ENCODE assay signal across 8 cellular contexts in genomic region chr19:55113570-55114039, GRCh38. TPM values are rescaled to one million over a fixed set of nuclear protein-coding genes. Genes with fewer than 3 reads are reported as not detected.
A peak's percentile ranks its signal among the peaks of the same experiment; 100 is the strongest.
DNase-seq lines count a peak whose midpoint lies in the region; ATAC-seq, FAIRE-seq and TF ChIP-seq lines count a peak whose summit lies in the region.

No MANE protein-coding gene starts in this region.

- no peaks in the 10 kb centered on the region for H3K27me3 Mint-ChIP-seq in progenitor cell of endocrine pancreas

- no peak overlapping the region for H3K27ac Mint-ChIP-seq in progenitor cell of endocrine pancreas

- H4K8ac ChIP-seq in neuronal stem cell (ENCODE audit: low read depth, low read length): no peak overlapping the region

- peak in 10 of 14 donors; percentile 1 to 56 (median 21) for DNase-seq in C1 segment of cervical spinal cord (lab: John Stamatoyannopoulos, UW)
- DNase-seq in RCC 7860 (ENCODE audit: low spot score): peak; percentile 60
- peak; percentile 86 for DNase-seq in fibroblast of the aortic adventitia (ENCODE audit: low read depth)
- peak; percentile 86 for DNase-seq in neuronal stem cell (ENCODE audit: low spot score)
- DNase-seq in activated naive CD4-positive, alpha-beta T cell treated with Interleukin-2 at 50 U/mL for 16 hours: no peak
- DNase-seq in NCI-H1048 (lab: John Stamatoyannopoulos, UW): no peak
- no peak for DNase-seq in progenitor cell of endocrine pancreas (ENCODE audit: low spot score, unreplicated experiment)

- H3K4me1 ChIP-seq in neuronal stem cell (ENCODE audit: control insufficient read depth in 2 of 2, insufficient read depth in 1 of 2, low read depth in 1 of 2, low read length in 2 of 2): peaks cover 32 to 37% of the 10 kb centered on the region in 2 donors

- no peak for ATAC-seq in HG02884 (IDR thresholded peaks at IDR 0.05; ENCODE audit: unreplicated experiment)

- H3K23ac ChIP-seq in neuronal stem cell (ENCODE audit: low read depth, low read length, poor library complexity): no peak overlapping the region

- no peak overlapping the region for H2BK120ac ChIP-seq in neuronal stem cell (ENCODE audit: low read depth, low read length)

- peak overlapping the region; percentile 53 for H2AK5ac ChIP-seq in neuronal stem cell (ENCODE audit: low read depth, low read length)

- peak overlapping the region; percentile 92 for H2BK5ac ChIP-seq in neuronal stem cell (ENCODE audit: low read length)

- H3K27me3 ChIP-seq in neuronal stem cell (ENCODE audit: control insufficient read depth in 3 of 3, insufficient read depth in 3 of 3, low read depth in 1 of 3, low read length in 3 of 3): no peaks in the 10 kb centered on the region

- H4K91ac ChIP-seq in neuronal stem cell (ENCODE audit: low read depth, low read length, poor library complexity): no peak overlapping the region

- no peak for TF ChIP-seq CTCF in fibroblast of the aortic adventitia (IDR thresholded peaks at IDR 0.05; ENCODE audit: insufficient read depth, low read length)
- TF ChIP-seq CTCF in progenitor cell of endocrine pancreas (IDR thresholded peaks at IDR 0.05; ENCODE audit: unreplicated experiment): no peak

- no peak for FAIRE-seq in RCC 7860 (lab: Jason Lieb, UNC)

- H3K4ac ChIP-seq in neuronal stem cell (ENCODE audit: low read length): no peak overlapping the region

- no peaks in the 10 kb centered on the region for H3K9me3 ChIP-seq in neuronal stem cell (replicated peaks in 1 of 2; ENCODE audit: control insufficient read depth in 2 of 2, insufficient read depth in 1 of 2, low read depth in 1 of 2, low read length in 2 of 2)

- H3K4me3 ChIP-seq in fibroblast of the aortic adventitia (ENCODE audit: low read depth, low read length) (no peak overlapping the region), neuronal stem cell (ENCODE audit: low read length in 2 of 2) (no peak overlapping the region)

- H2BK12ac ChIP-seq in neuronal stem cell (ENCODE audit: low read length): no peak overlapping the region

- H3K14ac ChIP-seq in neuronal stem cell (ENCODE audit: low read length): no peak overlapping the region

- WGBS in neuronal stem cell (ENCODE audit: extremely low coverage in 2 of 2, insufficient read length in 2 of 2, insufficient replicate concordance in 1 of 2), 2 donors: no CpG with 5 or more reads among the region's 12 CpGs

- H3K79me1 ChIP-seq in neuronal stem cell (ENCODE audit: low read depth, low read length): peaks cover 37% of the 10 kb centered on the region

- H2AFZ ChIP-seq in neuronal stem cell (ENCODE audit: low read length): no peak overlapping the region

- peaks cover 5% of the 10 kb centered on the region for H3K36me3 Mint-ChIP-seq in progenitor cell of endocrine pancreas (ENCODE audit: insufficient read depth)

- peak overlapping the region; percentile 22 for H3K4me2 ChIP-seq in neuronal stem cell (ENCODE audit: insufficient read depth, low read length, poor library complexity, severe bottlenecking)

- peak overlapping the region; percentile 15 for H3K27ac ChIP-seq in neuronal stem cell (replicated peaks; ENCODE audit: low read length)

- peak overlapping the region; percentile 16 for H3K18ac ChIP-seq in neuronal stem cell (ENCODE audit: low read length)

- no peak overlapping the region for H3K4me3 Mint-ChIP-seq in progenitor cell of endocrine pancreas (ENCODE audit: low read depth)

- peaks cover 7 to 41% of the 10 kb centered on the region in 2 donors for H3K36me3 ChIP-seq in neuronal stem cell (replicated peaks in 1 of 2; ENCODE audit: control insufficient read depth in 2 of 2, insufficient read depth in 2 of 2, low read length in 2 of 2)

- no peak overlapping the region for H3K9ac ChIP-seq in neuronal stem cell (ENCODE audit: low read depth, low read length, poor library complexity)

- H2BK15ac ChIP-seq in neuronal stem cell (ENCODE audit: low read length): no peak overlapping the region

- no peaks in the 10 kb centered on the region for H3K9me3 Mint-ChIP-seq in progenitor cell of endocrine pancreas (ENCODE audit: low read depth)

- peaks cover 22% of the 10 kb centered on the region for H3K4me1 Mint-ChIP-seq in progenitor cell of endocrine pancreas (ENCODE audit: low read depth)

RNA-seq across cellular contexts. Expression of gene PPP1R12C, which starts 3.8 kb away (rescaled TPM):
- total RNA-seq in fibroblast of the aortic adventitia (ENCODE audit: low replicate concordance) (46.3 and 75.2 TPM in 2 replicates), progenitor cell of endocrine pancreas (110 and 118 TPM in 2 replicates)
- 45.4 TPM for polyA plus RNA-seq in neuronal stem cell (2013, experiment 1 of 2)
- polyA plus RNA-seq in neuronal stem cell (2013, experiment 2 of 2): 45.1 TPM

RNA-seq across cellular contexts. Expression of gene TNNT1, which starts 35.4 kb away (rescaled TPM):
- 1.1 and 4.3 TPM in 2 replicates for total RNA-seq in fibroblast of the aortic adventitia (ENCODE audit: low replicate concordance)
- 81.1 TPM for polyA plus RNA-seq in neuronal stem cell (2013, experiment 1 of 2)
- 76.8 TPM for polyA plus RNA-seq in neuronal stem cell (2013, experiment 2 of 2)
- 4.6 and 5.5 TPM in 2 replicates for total RNA-seq in progenitor cell of endocrine pancreas

RNA-seq across cellular contexts. Expression of gene EPS8L1, which starts 37.9 kb away (rescaled TPM):
- total RNA-seq in fibroblast of the aortic adventitia (ENCODE audit: low replicate concordance) (0.63 and 1.5 TPM in 2 replicates), progenitor cell of endocrine pancreas (14.4 and 21.5 TPM in 2 replicates)
- 19.6 TPM for polyA plus RNA-seq in neuronal stem cell (2013, experiment 1 of 2)
- polyA plus RNA-seq in neuronal stem cell (2013, experiment 2 of 2): 18.4 TPM

RNA-seq across cellular contexts. Expression of gene TNNI3, which starts 43.9 kb away (rescaled TPM):
- total RNA-seq in fibroblast of the aortic adventitia (ENCODE audit: low replicate concordance): not detected in 2 replicates
- polyA plus RNA-seq in neuronal stem cell (2013, experiment 1 of 2): 38.0 TPM
- polyA plus RNA-seq in neuronal stem cell (2013, experiment 2 of 2): 36.6 TPM
- 5.5 and 6.0 TPM in 2 replicates for total RNA-seq in progenitor cell of endocrine pancreas

RNA-seq across cellular contexts. Expression of gene RDH13, which starts 50.7 kb away (rescaled TPM):
- total RNA-seq in fibroblast of the aortic adventitia (ENCODE audit: low replicate concordance): 4.9 and 9.1 TPM in 2 replicates
- 7.9 TPM for polyA plus RNA-seq in neuronal stem cell (2013, experiment 1 of 2)
- polyA plus RNA-seq in neuronal stem cell (2013, experiment 2 of 2): 7.9 TPM
- 11.8 and 12.0 TPM in 2 replicates for total RNA-seq in progenitor cell of endocrine pancreas

Comparison
In these comparisons a context has a peak if more than half of its experiments do, and no peak if none do; other contexts are left out.
1. DNase-seq: peak in C1 segment of cervical spinal cord (10 of 14), RCC 7860 (single experiment), fibroblast of the aortic adventitia (single experiment) and neuronal stem cell (single experiment); none in activated naive CD4-positive, alpha-beta T cell treated with Interleukin-2 at 50 U/mL for 16 hours (single experiment), NCI-H1048 (single experiment) and progenitor cell of endocrine pancreas (single experiment).